Comparison of ENCODE assay signal across 10 cellular contexts in the genomic region with DNA sequence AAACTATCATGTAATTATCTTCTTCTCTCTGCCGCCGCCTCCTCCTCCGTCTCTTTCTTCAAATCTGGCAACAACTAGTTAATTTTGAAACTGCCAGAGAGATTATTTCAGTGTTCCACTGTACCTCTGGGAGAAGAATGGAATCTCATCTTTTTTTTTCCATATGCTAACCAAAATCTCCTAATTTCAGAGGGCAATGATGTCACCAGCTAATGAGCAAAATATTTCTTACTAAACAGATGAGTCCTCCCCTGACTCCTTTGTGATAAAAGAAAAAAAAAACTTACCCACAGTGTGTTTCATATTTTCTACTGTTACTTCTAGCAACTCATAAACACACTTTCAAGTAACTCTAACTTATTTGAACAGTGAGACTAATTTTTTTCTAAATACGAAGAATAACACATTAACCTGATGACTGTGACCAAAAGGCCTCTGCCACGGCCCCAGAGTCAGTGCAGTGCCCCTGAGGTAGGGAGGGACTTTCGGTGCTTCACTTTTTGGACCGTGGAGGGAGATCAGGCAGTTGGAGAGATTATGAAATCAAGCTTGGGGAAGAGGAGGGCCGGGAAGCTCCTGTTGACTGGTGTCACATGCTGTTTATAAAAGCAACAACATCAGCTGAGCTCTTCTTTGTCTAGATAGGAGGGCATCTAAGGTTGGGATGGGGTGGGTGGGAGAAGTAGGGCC.
DNase-seq lines count a peak whose midpoint lies in the region; TF ChIP-seq lines count a peak whose summit lies in the region.
"Had no signal": no experiment of that assay in that cellular context is flagged by ENCODE, and none has a peak within 500 bp of the region (broad histone marks: within the 10 kb centered on the region; RNA-seq: fewer than 3 reads in every experiment).

No MANE protein-coding gene starts in this region.

- H3K4me1 Mint-ChIP-seq in neural crest cell = peaks cover 42% of the 10 kb centered on the region

- in situ Hi-C loops in SK-MEL-5 (cut with HindIII; ENCODE audit: low pct_unique_long_range_greater_than_20kb, low sequenced_read_pairs) = no loop called here
- in situ Hi-C loops in transverse colon (cut with MboI; ENCODE audit: low pct_ligation_motif_present in 1 of 4, low pct_unique_long_range_greater_than_20kb in 1 of 4, low sequenced_read_pairs in 3 of 4) = no loop called here

- no peaks in the 10 kb centered on the region for H3K27me3 Mint-ChIP-seq in neural crest cell (ENCODE audit: low read depth)

- no peak for TF ChIP-seq POLR2A in transverse colon (IDR thresholded peaks at IDR 0.05)

- no peaks in the 10 kb centered on the region for H3K9me3 Mint-ChIP-seq in neural crest cell

- DNase-seq in SK-MEL-5 (ENCODE audit: low read depth, low spot score) = peak; percentile 55
- DNase-seq in fibroblast of lung (ENCODE audit: low read depth in 2 of 2) = peak in 1 of 2 donors; percentile 29
- DNase-seq in neural crest cell (ENCODE audit: low read depth, low spot score) = no peak
- no peak for DNase-seq in transverse colon
- DNase-seq in SW480 (ENCODE audit: low spot score) = no peak
- DNase-seq in NCI-H1105 treated with DMSO at 0.1 percent for 48 hours (lab: John Stamatoyannopoulos, UW) = no peak
- no peak for DNase-seq in NK-92 (lab: John Stamatoyannopoulos, UW; ENCODE audit: unreplicated experiment)
- no peak for DNase-seq in kidney glomerular epithelial cell (lab: John Stamatoyannopoulos, UW)
- DNase-seq: NCI-H526 had no signal

- H3K36me3 Mint-ChIP-seq in neural crest cell (ENCODE audit: low read depth) = peaks cover 24% of the 10 kb centered on the region

- no peak overlapping the region for H3K4me3 Mint-ChIP-seq in neural crest cell

- no peak overlapping the region for H3K4me2 ChIP-seq in fibroblast of lung (ENCODE audit: extremely low read depth, insufficient read depth, low read length)

- intact Hi-C loops in transverse colon (cut with DNase I; ENCODE audit: low total_unique reads) = no loop called here

- WGBS in transverse colon (ENCODE audit: low coverage in 1 of 2), 2 donors = 79 to 85% methylated on average over 4 to 8 of the region's 8 CpGs

- peak overlapping the region; percentile 81 for H3K27ac ChIP-seq in fibroblast of lung (ENCODE audit: insufficient read depth, low read length)
- peak overlapping the region; percentile 53 to 70 (median 62) for H3K27ac ChIP-seq in transverse colon

- H3K27me3 ChIP-seq in fibroblast of lung (ENCODE audit: control insufficient read depth, insufficient read depth, low read length) (no peaks in the 10 kb centered on the region), transverse colon (no peaks in the 10 kb centered on the region)
- H3K27me3 ChIP-seq: ovary had no signal

- no peak for TF ChIP-seq EP300 in transverse colon (IDR thresholded peaks at IDR 0.05; ENCODE audit: low read depth)

- no peak for TF ChIP-seq CTCF in fibroblast of lung (conservative IDR thresholded peaks at IDR 0.05 in 1 of 2, IDR thresholded peaks at IDR 0.05 in 1 of 2; ENCODE audit: low read depth in 1 of 2, low read length in 2 of 2)
- no peak for TF ChIP-seq CTCF in neural crest cell (conservative IDR thresholded peaks at IDR 0.05)
- TF ChIP-seq CTCF in transverse colon (IDR thresholded peaks at IDR 0.05) = no peak

- H3K9me3 ChIP-seq in fibroblast of lung (ENCODE audit: control insufficient read depth, insufficient read depth, low read depth, low read length) (no peaks in the 10 kb centered on the region), transverse colon (no peaks in the 10 kb centered on the region)
- H3K9me3 ChIP-seq: ovary had no signal

- H4K20me1 ChIP-seq in fibroblast of lung (ENCODE audit: control insufficient read depth, extremely low read depth, insufficient read depth, low read length) = no peaks in the 10 kb centered on the region

- H3K27ac Mint-ChIP-seq in neural crest cell (ENCODE audit: unreplicated experiment) = peak overlapping the region; percentile 37

- H3K4me1 ChIP-seq in fibroblast of lung (ENCODE audit: control insufficient read depth, extremely low read depth, insufficient read depth, low read length) = peaks cover 17% of the 10 kb centered on the region
- H3K4me1 ChIP-seq in transverse colon = peaks cover 0 to 26% (median 2%) of the 10 kb centered on the region in 4 donors

- H2AFZ ChIP-seq in fibroblast of lung (ENCODE audit: low read length) = no peak overlapping the region

- no peak overlapping the region for H3K4me3 ChIP-seq in fibroblast of lung (replicated peaks in 1 of 4; ENCODE audit: control extremely low read depth in 1 of 4, insufficient read depth in 1 of 4, low read depth in 3 of 4, low read length in 4 of 4)
- no peak overlapping the region for H3K4me3 ChIP-seq in transverse colon
- H3K4me3 ChIP-seq: ovary had no signal

- no peak overlapping the region for H3K9ac ChIP-seq in fibroblast of lung (ENCODE audit: insufficient read depth, low read length)

- H3K36me3 ChIP-seq in fibroblast of lung (ENCODE audit: control insufficient read depth, insufficient read depth, low read length) = no peaks in the 10 kb centered on the region
- H3K36me3 ChIP-seq in transverse colon = no peaks in the 10 kb centered on the region
- H3K36me3 ChIP-seq: ovary had no signal

- peaks cover 4% of the 10 kb centered on the region for H3K79me2 ChIP-seq in fibroblast of lung (ENCODE audit: control insufficient read depth, insufficient read depth, low read length)
